17 cellular contexts compared by ENCODE assay signal in the genomic region with DNA sequence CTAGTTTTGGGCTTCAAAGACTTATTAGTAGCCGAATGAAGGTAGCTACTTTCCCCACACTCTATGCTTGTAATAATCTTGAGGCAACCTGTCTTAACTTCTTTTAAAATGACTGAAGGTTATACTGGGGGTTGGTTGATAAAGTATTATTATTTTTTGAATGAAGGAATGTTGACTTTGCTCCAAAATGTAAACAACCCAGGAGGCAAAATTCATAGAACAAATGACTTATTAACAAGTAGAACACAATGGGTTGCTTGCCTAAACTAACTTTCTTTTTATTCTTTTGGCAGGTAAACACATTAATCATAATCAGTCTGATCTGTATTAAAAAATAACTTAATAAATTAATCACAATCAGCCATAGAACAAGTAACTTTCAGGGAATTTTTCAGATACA.
"Had no signal": no experiment of that assay in that cellular context is flagged by ENCODE, and none has a peak within 500 bp of the region (broad histone marks: within the 10 kb centered on the region; RNA-seq: fewer than 3 reads in every experiment).

No MANE protein-coding gene starts in this region.

- H3K9me3 Mint-ChIP-seq: activated CD4-positive, alpha-beta T cell treated with anti-CD3 and anti-CD28 coated beads, Interleukin-2, amount 10 ng/mL, durations not matched to agents 7 days and 5 days; activated naive CD4-positive, alpha-beta T cell treated with anti-CD3 and anti-CD28 coated beads, Interleukin-2, amount 10 ng/mL, durations not matched to agents 7 days and 5 days; activated T-cell treated with anti-CD3 and anti-CD28 coated beads, Interleukin-2, amount 50 U/mL, for 4 hours; effector memory CD8-positive, alpha-beta T cell; T-cell had no signal

- ATAC-seq: activated T-cell treated with anti-CD3 and anti-CD28 coated beads, Interleukin-2, amount 50 U/mL, for 4 hours; effector memory CD8-positive, alpha-beta T cell; foreskin keratinocyte; T-cell; upper lobe of right lung had no signal

- H3K9me3 ChIP-seq: left lung, right atrium auricular region, testis, upper lobe of right lung had no signal

- H3K36me3 ChIP-seq: left lung, right atrium auricular region, upper lobe of right lung had no signal

- H3K27me3 Mint-ChIP-seq: activated CD4-positive, alpha-beta T cell treated with anti-CD3 and anti-CD28 coated beads, Interleukin-2, amount 10 ng/mL, durations not matched to agents 7 days and 5 days; activated naive CD4-positive, alpha-beta T cell treated with anti-CD3 and anti-CD28 coated beads, Interleukin-2, amount 10 ng/mL, durations not matched to agents 7 days and 5 days; effector memory CD8-positive, alpha-beta T cell; progenitor cell of endocrine pancreas; T-cell had no signal

- H3K36me3 Mint-ChIP-seq: activated naive CD4-positive, alpha-beta T cell treated with anti-CD3 and anti-CD28 coated beads, Interleukin-2, amount 10 ng/mL, durations not matched to agents 7 days and 5 days; T-cell had no signal

- H3K4me3 ChIP-seq: left lung, right atrium auricular region, testis, upper lobe of right lung had no signal

- H3K4me1 Mint-ChIP-seq: activated CD4-positive, alpha-beta T cell treated with anti-CD3 and anti-CD28 coated beads, Interleukin-2, amount 10 ng/mL, durations not matched to agents 7 days and 5 days; activated naive CD4-positive, alpha-beta T cell treated with anti-CD3 and anti-CD28 coated beads, Interleukin-2, amount 10 ng/mL, durations not matched to agents 7 days and 5 days; T-cell had no signal

- H3K4me1 ChIP-seq: foreskin keratinocyte, left lung, right atrium auricular region, testis, upper lobe of right lung had no signal

- H3K27ac ChIP-seq: epithelial cell of prostate, foreskin keratinocyte, left lung, right atrium auricular region, testis, upper lobe of right lung had no signal

- H3K4me3 Mint-ChIP-seq: activated CD4-positive, alpha-beta T cell treated with anti-CD3 and anti-CD28 coated beads, Interleukin-2, amount 10 ng/mL, durations not matched to agents 7 days and 5 days; activated naive CD4-positive, alpha-beta T cell treated with anti-CD3 and anti-CD28 coated beads, Interleukin-2, amount 10 ng/mL, durations not matched to agents 7 days and 5 days; activated T-cell treated with anti-CD3 and anti-CD28 coated beads, Interleukin-2, amount 50 U/mL, for 4 hours; effector memory CD8-positive, alpha-beta T cell; T-cell had no signal

- H3K27ac Mint-ChIP-seq: activated CD4-positive, alpha-beta T cell treated with anti-CD3 and anti-CD28 coated beads, Interleukin-2, amount 10 ng/mL, durations not matched to agents 7 days and 5 days; activated naive CD4-positive, alpha-beta T cell treated with anti-CD3 and anti-CD28 coated beads, Interleukin-2, amount 10 ng/mL, durations not matched to agents 7 days and 5 days; effector memory CD8-positive, alpha-beta T cell; T-cell had no signal

- H3K27me3 ChIP-seq: foreskin keratinocyte, left lung, right atrium auricular region, testis, upper lobe of right lung had no signal

- DNase-seq: activated CD4-positive, alpha-beta T cell treated with anti-CD3 and anti-CD28 coated beads, Interleukin-2, amount 10 ng/mL, durations not matched to agents 7 days and 5 days; activated CD8-positive, alpha-beta memory T cell treated with anti-CD3 and anti-CD28 coated beads, Interleukin-2, amount 50 U/mL, for 4 hours; activated naive CD4-positive, alpha-beta T cell treated with anti-CD3 and anti-CD28 coated beads, Interleukin-2, amount 10 ng/mL, durations not matched to agents 7 days and 5 days; activated T-cell treated with anti-CD3 and anti-CD28 coated beads, Interleukin-2, amount 50 U/mL, for 4 hours; aorta; dermis blood vessel endothelial cell; effector memory CD8-positive, alpha-beta T cell; foreskin keratinocyte; left lung; stimulated activated CD4-positive, alpha-beta T cell treated with anti-CD3 and anti-CD28 coated beads, Interleukin-2, amount 100 ng/mL, for 24 hours; stimulated activated naive CD4-positive, alpha-beta T cell treated with Interleukin-2 at 50 U/mL for 16 hours; T-cell; testis; upper lobe of right lung had no signal
